In genomic region chr1:38530957-38531356, GRCh38 we compare ENCODE assay signal across 7 cellular contexts.
"Had no signal": no experiment of that assay in that cellular context is flagged by ENCODE, and none has a peak within 500 bp of the region (broad histone marks: within the 10 kb centered on the region; RNA-seq: fewer than 3 reads in every experiment).

No MANE protein-coding gene starts in this region.

- H3K4me2 ChIP-seq: KMS-11 had no signal

- H3K27ac ChIP-seq: HL-60, KMS-11 had no signal

- ATAC-seq: HepG2 had no signal

- H3K9ac ChIP-seq: KMS-11 had no signal

- FAIRE-seq: HepG2, HTR-8/SVneo had no signal

- DNase-seq: IMR-90, KBM-7, KG1 had no signal
